In genomic region chr15:62855085-62855476, GRCh38 we compare ENCODE assay signal across 25 cellular contexts.
DNase-seq lines count a peak whose midpoint lies in the region; ATAC-seq, FAIRE-seq and TF ChIP-seq lines count a peak whose summit lies in the region.
"Had no signal": no experiment of that assay in that cellular context is flagged by ENCODE, and none has a peak within 500 bp of the region (broad histone marks: within the 10 kb centered on the region; RNA-seq: fewer than 3 reads in every experiment).

No MANE protein-coding gene starts in this region.

- H3K4me1 Mint-ChIP-seq in endodermal cell (peaks cover 26% of the 10 kb centered on the region), natural killer cell (peaks cover 18 to 20% of the 10 kb centered on the region in 2 donors)
- H3K4me1 Mint-ChIP-seq: B cell had no signal

- TF ChIP-seq POLR2A in HepG2 (IDR thresholded peaks at IDR 0.05; ENCODE audit: insufficient read depth in 1 of 2, low read depth in 2 of 2, low read length in 2 of 2) (no peak), right lobe of liver (IDR thresholded peaks at IDR 0.05) (no peak)

- intact Hi-C loops in HepG2 (cut with micrococcal nuclease; ENCODE audit: unreplicated experiment) (no loop called here), right lobe of liver (cut with DNase I) (no loop called here), PC-9 (cut with micrococcal nuclease; ENCODE audit: unreplicated experiment) (loop anchor here (5.0 kb wide), 1 partner anchor 142 kb away; no protein-coding TSS in a partner anchor), natural killer cell (cut with micrococcal nuclease) (loop anchor here (10.0 kb wide), 1 partner anchor 60 kb away; no protein-coding TSS in a partner anchor)

- H3K27ac Mint-ChIP-seq in endodermal cell (no peak overlapping the region), natural killer cell (no peak overlapping the region)
- H3K27ac Mint-ChIP-seq: B cell; CD4-positive, alpha-beta T cell; CD8-positive, alpha-beta T cell had no signal

- H3K36me3 Mint-ChIP-seq in endodermal cell (ENCODE audit: low read depth), result no peaks in the 10 kb centered on the region
- H3K36me3 Mint-ChIP-seq in natural killer cell, result no peaks in the 10 kb centered on the region
- H3K36me3 Mint-ChIP-seq: CD8-positive, alpha-beta T cell had no signal

- TF ChIP-seq CTCF in HepG2 (CRISPR knock-in tag; IDR thresholded peaks at IDR 0.05) (no peak), right lobe of liver (IDR thresholded peaks at IDR 0.05) (no peak), PC-9 (conservative IDR thresholded peaks at IDR 0.05) (no peak), endodermal cell (conservative IDR thresholded peaks at IDR 0.05) (no peak), natural killer cell (IDR thresholded peaks at IDR 0.05) (no peak)

- H3K27ac ChIP-seq in HepG2 (ENCODE audit: extremely low read length, insufficient read depth, low read length), result no peak overlapping the region
- no peak overlapping the region for H3K27ac ChIP-seq in right lobe of liver
- peak overlapping the region; percentile 99 for H3K27ac ChIP-seq in PC-9
- no peak overlapping the region for H3K27ac ChIP-seq in endodermal cell (ENCODE audit: low read depth, low read length)
- H3K27ac ChIP-seq: 22Rv1; BLaER1 treated with 17β-estradiol and CSF1 and Interleukin-3, amounts not matched to agents 10 nM and 100 nM had no signal

- no peak for TF ChIP-seq RAD21 in HepG2 (CRISPR knock-in tag; IDR thresholded peaks at IDR 0.05)

- H3F3A ChIP-seq in PC-9 (ENCODE audit: insufficient read depth, low read depth), result peaks cover 66% of the 10 kb centered on the region

- WGBS in HepG2 (ENCODE audit: low lambda C conversion rate), result 69% methylated on average over 7 of the region's 7 CpGs
- WGBS in right lobe of liver (ENCODE audit: insufficient coverage, low coverage, low lambda C conversion rate, missing lambda C conversion rate), result 90% methylated on average over 7 of the region's 7 CpGs
- 96 to 98% methylated on average over 7 of the region's 7 CpGs for WGBS in endodermal cell (ENCODE audit: insufficient coverage in 1 of 2, insufficient read length in 1 of 2), 2 experiments

- H3K9me3 Mint-ChIP-seq in endodermal cell (peaks cover 8% of the 10 kb centered on the region), natural killer cell (no peaks in the 10 kb centered on the region)
- H3K9me3 Mint-ChIP-seq: CD4-positive, alpha-beta T cell; CD8-positive, alpha-beta T cell had no signal

- peaks cover 74% of the 10 kb centered on the region for H3K4me1 ChIP-seq in HepG2 (ENCODE audit: insufficient read depth, low read length)
- peaks cover 0 to 9% (median 0%) of the 10 kb centered on the region in 4 donors for H3K4me1 ChIP-seq in right lobe of liver
- H3K4me1 ChIP-seq in PC-9 (replicated peaks; ENCODE audit: insufficient read depth), result peaks cover 93% of the 10 kb centered on the region
- H3K4me1 ChIP-seq in endodermal cell (ENCODE audit: control insufficient read depth, insufficient read depth, low read length), result peaks cover 19% of the 10 kb centered on the region

- no peak overlapping the region for H2AFZ ChIP-seq in HepG2 (ENCODE audit: low read length)
- H2AFZ ChIP-seq in PC-9, result no peak overlapping the region

- BruUV-seq in HepG2 (replicated peaks; lab: Mats Ljungman, UMichigan) (no TSS peak), PC-9 (replicated peaks; lab: Mats Ljungman, UMichigan) (no TSS peak)

- H3K27me3 ChIP-seq in HepG2 (ENCODE audit: control insufficient read depth in 1 of 2, insufficient read depth in 2 of 2, low read length in 2 of 2) (no peaks in the 10 kb centered on the region), right lobe of liver (no peaks in the 10 kb centered on the region), PC-9 (ENCODE audit: insufficient read depth, low read depth) (no peaks in the 10 kb centered on the region), endodermal cell (ENCODE audit: control insufficient read depth, insufficient read depth, low read length, poor library complexity, severe bottlenecking) (no peaks in the 10 kb centered on the region)
- H3K27me3 ChIP-seq: BLaER1 treated with 17β-estradiol and CSF1 and Interleukin-3, amounts not matched to agents 10 nM and 100 nM had no signal

- no peaks in the 10 kb centered on the region for H4K20me1 ChIP-seq in HepG2 (ENCODE audit: insufficient read depth, low read length)
- no peaks in the 10 kb centered on the region for H4K20me1 ChIP-seq in PC-9 (ENCODE audit: insufficient read depth)
- H4K20me1 ChIP-seq: BLaER1 treated with 17β-estradiol and CSF1 and Interleukin-3, amounts not matched to agents 10 nM and 100 nM had no signal

- no peaks in the 10 kb centered on the region for H3K36me3 ChIP-seq in HepG2 (replicated peaks in 1 of 2; ENCODE audit: control insufficient read depth in 1 of 2, insufficient read depth in 2 of 2, low read length in 2 of 2)
- H3K36me3 ChIP-seq in right lobe of liver, result no peaks in the 10 kb centered on the region
- H3K36me3 ChIP-seq in PC-9 (ENCODE audit: low read depth), result no peaks in the 10 kb centered on the region
- no peaks in the 10 kb centered on the region for H3K36me3 ChIP-seq in endodermal cell (ENCODE audit: control insufficient read depth, insufficient read depth, low read length)
- H3K36me3 ChIP-seq: BLaER1 treated with 17β-estradiol and CSF1 and Interleukin-3, amounts not matched to agents 10 nM and 100 nM had no signal

- ATAC-seq in HepG2 (no peak), right lobe of liver (no peak), natural killer cell (no peak)
- ATAC-seq: A549; CD8-positive, alpha-beta T cell; GM12878 had no signal

- no peaks in the 10 kb centered on the region for H3K27me3 Mint-ChIP-seq in endodermal cell (ENCODE audit: insufficient read depth)
- peaks cover 4 to 10% of the 10 kb centered on the region in 2 donors for H3K27me3 Mint-ChIP-seq in natural killer cell (ENCODE audit: low read depth in 2 of 2)

- no peak for FAIRE-seq in HepG2 (lab: Jason Lieb, UNC)
- FAIRE-seq: A549, GM12878, GM12892, GM18507 had no signal

- DNase-seq in HepG2 (ENCODE audit: low spot score) (peak; percentile 19), right lobe of liver (no peak), PC-9 (no peak), endodermal cell (peak; percentile 26), NCI-H2171 (lab: John Stamatoyannopoulos, UW) (no peak), natural killer cell (no peak), NCI-H146 (lab: John Stamatoyannopoulos, UW) (no peak)
- DNase-seq: AML-193; CD4-positive, alpha-beta T cell; CD8-positive, alpha-beta T cell; COR-L47; DMS 273 treated with DMSO at 0.1 percent for 48 hours; DMS153; DMS53; DMS79; DND-41; EL; GDM1 had no signal

- H3K9ac ChIP-seq in HepG2 (ENCODE audit: insufficient read depth, low read depth, low read length) (no peak overlapping the region), endodermal cell (ENCODE audit: extremely low read depth, low read length, poor library complexity, severe bottlenecking) (no peak overlapping the region)
- H3K9ac ChIP-seq: BLaER1 treated with 17β-estradiol and CSF1 and Interleukin-3, amounts not matched to agents 10 nM and 100 nM had no signal

- H3K79me2 ChIP-seq in HepG2 (ENCODE audit: insufficient read depth, low read length) (no peaks in the 10 kb centered on the region), PC-9 (ENCODE audit: low read depth) (peaks cover 24% of the 10 kb centered on the region)

- no peak overlapping the region for H3K4me3 Mint-ChIP-seq in endodermal cell
- no peak overlapping the region for H3K4me3 Mint-ChIP-seq in natural killer cell
- H3K4me3 Mint-ChIP-seq: B cell; CD4-positive, alpha-beta T cell; CD8-positive, alpha-beta T cell had no signal

- H3K4me3 ChIP-seq in HepG2 (replicated peaks in 1 of 3; ENCODE audit: insufficient read depth in 1 of 3, low read depth in 2 of 3, low read length in 3 of 3) (no peak overlapping the region), right lobe of liver (no peak overlapping the region), PC-9 (no peak overlapping the region), endodermal cell (ENCODE audit: low read length) (no peak overlapping the region)
- H3K4me3 ChIP-seq: A549; BLaER1 treated with 17β-estradiol and CSF1 and Interleukin-3, amounts not matched to agents 10 nM and 100 nM; GM12878 had no signal

- CTCF ChIA-PET in HepG2 (lab: Yijun Ruan, JAX; ENCODE audit: low intra/inter-chr PET ratio, low total read pairs) (no interaction called here), PC-9 (lab: Charles Lee) (no interaction called here)

- H3K9me3 ChIP-seq in HepG2 (ENCODE audit: low read length) (no peaks in the 10 kb centered on the region), right lobe of liver (no peaks in the 10 kb centered on the region), PC-9 (ENCODE audit: insufficient read depth, low read depth) (peaks cover 10% of the 10 kb centered on the region), endodermal cell (ENCODE audit: control insufficient read depth, low read length) (no peaks in the 10 kb centered on the region)

- POLR2A ChIA-PET in HepG2 (lab: Yijun Ruan, JAX), result no interaction called here
- POLR2A ChIA-PET in PC-9 (lab: Charles Lee; ENCODE audit: unreplicated experiment), result interaction anchor here (0.7 kb wide), 1 partner anchor 9 kb away, joined by 3 read pairs; no protein-coding TSS in a partner anchor

- no peaks in the 10 kb centered on the region for H3K9me2 ChIP-seq in PC-9 (ENCODE audit: insufficient read depth)

- in situ Hi-C loops in HepG2 (cut with HindIII; ENCODE audit: extremely low pct_ligation_motif_present, low pct_unique_long_range_greater_than_20kb), result no loop called here

- TF ChIP-seq EP300 in HepG2 (IDR thresholded peaks at IDR 0.05; ENCODE audit: low read depth in 2 of 2, low read length in 2 of 2) (no peak), HepG2 (CRISPR knock-in tag; IDR thresholded peaks at IDR 0.05; ENCODE audit: borderline replicate concordance) (no peak)

- H3K4me2 ChIP-seq in HepG2 (ENCODE audit: low read depth, low read length) (0 out of 2 replicates have a peak overlapping the region, but pooled peaks have one; percentile 4), PC-9 (peak overlapping the region; percentile 77; the same call in 1 of the 2 replicates)
- H3K4me2 ChIP-seq: A549; BLaER1 treated with 17β-estradiol and CSF1 and Interleukin-3, amounts not matched to agents 10 nM and 100 nM had no signal

TF ChIP-seq in HepG2, 621 proteins besides CTCF, POLR2A, EP300 and RAD21:
- TF ChIP-seq GABPA (IDR thresholded peaks at IDR 0.05; ENCODE audit: low read depth, low read length), result no peak
- no peak for TF ChIP-seq GABPA (CRISPR knock-in tag; IDR thresholded peaks at IDR 0.05; ENCODE audit: low read depth)
- no peak for TF ChIP-seq CBX2 (IDR thresholded peaks at IDR 0.05; ENCODE audit: low read depth, low read length)
- TF ChIP-seq CBX2 (CRISPR knock-in tag; IDR thresholded peaks at IDR 0.05; ENCODE audit: low read depth), result no peak
- TF ChIP-seq ZNF572 (CRISPR knock-in tag; IDR thresholded peaks at IDR 0.05), result no peak
- TF ChIP-seq ZSCAN30 (CRISPR knock-in tag; IDR thresholded peaks at IDR 0.05), result no peak

Comparison
In these comparisons a context has a peak if more than half of its experiments do, and no peak if none do; other contexts are left out.
1. DNase-seq: peak in HepG2 (single experiment) and endodermal cell (single experiment); none in right lobe of liver (0 of 3), PC-9 (0 of 2), NCI-H2171 (single experiment), natural killer cell (single experiment) and NCI-H146 (single experiment).
2. intact Hi-C loops: an anchor here in PC-9 (5.0 kb wide) and natural killer cell (10.0 kb wide); none called in HepG2 and right lobe of liver.